In the genomic region with DNA sequence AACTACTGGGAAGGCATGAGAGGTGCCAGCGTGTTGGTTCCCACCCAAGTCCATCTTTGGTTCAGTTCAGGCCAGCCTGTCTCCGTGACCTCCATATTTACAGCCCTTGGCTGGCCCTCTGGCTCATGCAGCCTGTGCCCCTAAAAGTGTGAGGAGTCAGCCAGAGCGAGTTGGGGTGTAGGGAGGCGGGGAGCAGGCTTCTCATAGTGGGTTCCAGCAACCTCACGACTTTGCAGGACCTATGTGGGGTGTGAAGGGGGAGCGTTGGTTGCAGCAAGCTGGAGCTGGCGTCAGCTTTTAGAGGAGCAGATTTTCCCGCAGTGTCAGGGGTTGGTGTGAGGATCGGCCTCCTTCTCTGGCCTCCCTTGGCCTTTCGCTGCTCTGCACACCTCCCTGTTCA, we compare ENCODE assay signal across 9 cellular contexts. TPM values are rescaled to one million over a fixed set of nuclear protein-coding genes. Genes with fewer than 3 reads are reported as not detected.
DNase-seq lines count a peak whose midpoint lies in the region; ATAC-seq and TF ChIP-seq lines count a peak whose summit lies in the region.
"Had no signal": no experiment of that assay in that cellular context is flagged by ENCODE, and none has a peak within 500 bp of the region (broad histone marks: within the 10 kb centered on the region; RNA-seq: fewer than 3 reads in every experiment).

No MANE protein-coding gene starts in this region.

- H3K27me3 ChIP-seq in heart left ventricle = no peaks in the 10 kb centered on the region
- H3K27me3 ChIP-seq in muscle layer of duodenum (ENCODE audit: low read depth, low read length) = no peaks in the 10 kb centered on the region

- CTCF ChIA-PET in MCF 10A (lab: Yijun Ruan, JAX) = interaction anchor here (0.5 to 33.7 kb wide), 5 partner anchors 11 to 382 kb away, joined by 3 to 923 read pairs (median 3); no protein-coding TSS in a partner anchor

- no peak for ATAC-seq in heart left ventricle
- no peak for ATAC-seq in Right ventricle myocardium inferior

- no TSS peak for BruUV-seq in MCF 10A (replicated peaks; lab: Mats Ljungman, UMichigan)

- H3K9me3 ChIP-seq in heart left ventricle (no peaks in the 10 kb centered on the region), muscle layer of duodenum (ENCODE audit: control insufficient read depth in 1 of 2, low read length in 2 of 2) (no peaks in the 10 kb centered on the region)

- H3K4me1 Mint-ChIP-seq in MCF 10A (ENCODE audit: insufficient read depth, unreplicated experiment) = peaks cover 67% of the 10 kb centered on the region

- peaks cover 13% of the 10 kb centered on the region for H3K36me3 Mint-ChIP-seq in MCF 10A (ENCODE audit: insufficient read depth, unreplicated experiment)

- peaks cover 32 to 100% (median 95%) of the 10 kb centered on the region in 12 donors for H3K4me1 ChIP-seq in heart left ventricle
- peaks cover 80 to 86% of the 10 kb centered on the region in 2 donors for H3K4me1 ChIP-seq in muscle layer of duodenum (ENCODE audit: control insufficient read depth in 1 of 2, insufficient read depth in 2 of 2, low read length in 2 of 2)
- H3K4me1 ChIP-seq in urinary bladder (ENCODE audit: insufficient read depth) = peaks cover 8% of the 10 kb centered on the region

- no peak for DNase-seq in heart left ventricle
- no peak for DNase-seq in Right ventricle myocardium inferior (ENCODE audit: missing footprints)
- DNase-seq in MCF 10A (ENCODE audit: unreplicated experiment) = no peak
- no peak for DNase-seq in SKM-1 treated with dmso at 0.1 percent for 144 hours (lab: John Stamatoyannopoulos, UW; ENCODE audit: unreplicated experiment)
- DNase-seq in SK-N-DZ (ENCODE audit: low spot score) = no peak
- DNase-seq in middle frontal gyrus (ENCODE audit: extremely low spot score, low spot score) = no peak
- DNase-seq: activated CD4-positive, alpha-beta T cell treated with anti-CD3 and anti-CD28 coated beads for 4 hours had no signal

- no peaks in the 10 kb centered on the region for H3K9me3 Mint-ChIP-seq in MCF 10A (ENCODE audit: unreplicated experiment)

- no peak for TF ChIP-seq POLR2A in heart left ventricle (IDR thresholded peaks at IDR 0.05)

- H3K27ac ChIP-seq in heart left ventricle = peak overlapping the region; percentile 68 to 99 (median 80)
- H3K27ac ChIP-seq in muscle layer of duodenum (ENCODE audit: low read length) = peak overlapping the region; percentile 61
- H3K27ac ChIP-seq in urinary bladder (ENCODE audit: low read depth) = peak overlapping the region; percentile 46

- H3K4me3 Mint-ChIP-seq in MCF 10A (ENCODE audit: unreplicated experiment) = peak overlapping the region; percentile 57

- peak overlapping the region in 4 of 12 donors; percentile 23 to 40 (median 34) for H3K4me3 ChIP-seq in heart left ventricle
- peak overlapping the region in 1 of 2 donors; percentile 7 for H3K4me3 ChIP-seq in muscle layer of duodenum (ENCODE audit: low read depth in 1 of 2, low read length in 2 of 2)
- H3K4me3 ChIP-seq in urinary bladder (ENCODE audit: low read depth, low read length) = no peak overlapping the region

- TF ChIP-seq CTCF in heart left ventricle (IDR thresholded peaks at IDR 0.05) (no peak), MCF 10A (IDR thresholded peaks at IDR 0.05; ENCODE audit: unreplicated experiment) (no peak)

- no peaks in the 10 kb centered on the region for H3K27me3 Mint-ChIP-seq in MCF 10A (ENCODE audit: insufficient read depth, unreplicated experiment)

- peak overlapping the region; percentile 87 for H3K27ac Mint-ChIP-seq in MCF 10A (ENCODE audit: low read depth, unreplicated experiment)

- intact Hi-C loops in heart left ventricle (cut with DNase I) (loop anchor here in 1 of 10 donors (2.0 kb wide), 1 partner anchor 41 kb away; no protein-coding TSS in a partner anchor), Right ventricle myocardium inferior (cut with DNase I) (no loop called here), MCF 10A (cut with micrococcal nuclease) (no loop called here)

- peaks cover 0 to 4% (median 0%) of the 10 kb centered on the region in 9 donors for H3K36me3 ChIP-seq in heart left ventricle
- no peaks in the 10 kb centered on the region for H3K36me3 ChIP-seq in muscle layer of duodenum (ENCODE audit: control insufficient read depth in 1 of 2, insufficient read depth in 2 of 2, low read length in 2 of 2)
- no peaks in the 10 kb centered on the region for H3K36me3 ChIP-seq in urinary bladder (ENCODE audit: insufficient read depth)

- 74 to 86% (median 82%) methylated on average over 10 of the region's 10 CpGs for WGBS in heart left ventricle, 4 donors
- WGBS in urinary bladder = 84% methylated on average over 10 of the region's 10 CpGs

- POLR2A ChIA-PET in MCF 10A (lab: Yijun Ruan, JAX) = interaction anchor here (1.6 to 12.8 kb wide), 6 partner anchors 6 to 41 kb away, joined by 3 to 225 read pairs (median 93); partner anchors contain the start of gene TSPAN14

RNA-seq across cellular contexts. Expression of gene TSPAN14, which starts 9.8 kb away (rescaled TPM):
- 10 to 100 TPM; 24.6 to 71.5 (median 39.6) TPM for total RNA-seq in heart left ventricle
- polyA plus RNA-seq in heart left ventricle = 10 to 100 TPM; 17.4 to 46.3 TPM
- total RNA-seq in Right ventricle myocardium inferior = 38.7 TPM
- 46.9 and 53.7 TPM in 2 replicates for total RNA-seq in MCF 10A (2022)
- total RNA-seq in urinary bladder = 26.4 TPM
- 65.1 TPM for polyA plus RNA-seq in urinary bladder
- polyA plus RNA-seq in SK-N-DZ (2014; cell fraction: cytosol; rRNA removed) = 34.6 and 36.3 TPM in 2 replicates
- 16.0 and 16.4 TPM in 2 replicates for polyA plus RNA-seq in SK-N-DZ (2014; cell fraction: nucleus; rRNA removed)

RNA-seq across cellular contexts. Expression of gene PRXL2A, which starts 55.5 kb away (rescaled TPM):
- total RNA-seq in heart left ventricle = 100 to 1,000 TPM in 1 of 9 donors, 10 to 100 TPM in 8; 63.9 to 123 (median 78.6) TPM
- polyA plus RNA-seq in heart left ventricle = 10 to 100 TPM; 69.9 to 74.4 TPM
- total RNA-seq in Right ventricle myocardium inferior = 102 TPM
- total RNA-seq in MCF 10A (2022) = 6.0 and 6.7 TPM in 2 replicates
- total RNA-seq in urinary bladder = 52.9 TPM
- polyA plus RNA-seq in urinary bladder = 59.1 TPM
- 94.0 and 107 TPM in 2 replicates for polyA plus RNA-seq in SK-N-DZ (2014; cell fraction: cytosol; rRNA removed)
- polyA plus RNA-seq in SK-N-DZ (2014; cell fraction: nucleus; rRNA removed) = 19.5 and 26.8 TPM in 2 replicates
